ENCODE assay signal across 1 cellular context in genomic region chr3:46923559-46924350, GRCh38.
TF ChIP-seq lines count a peak whose summit lies in the region.

No MANE protein-coding gene starts in this region.

TF ChIP-seq in HepG2, 621 proteins besides CTCF, POLR2A, EP300 and RAD21 (continued from another document and continues in another):
- TF ChIP-seq, protein P1, sequence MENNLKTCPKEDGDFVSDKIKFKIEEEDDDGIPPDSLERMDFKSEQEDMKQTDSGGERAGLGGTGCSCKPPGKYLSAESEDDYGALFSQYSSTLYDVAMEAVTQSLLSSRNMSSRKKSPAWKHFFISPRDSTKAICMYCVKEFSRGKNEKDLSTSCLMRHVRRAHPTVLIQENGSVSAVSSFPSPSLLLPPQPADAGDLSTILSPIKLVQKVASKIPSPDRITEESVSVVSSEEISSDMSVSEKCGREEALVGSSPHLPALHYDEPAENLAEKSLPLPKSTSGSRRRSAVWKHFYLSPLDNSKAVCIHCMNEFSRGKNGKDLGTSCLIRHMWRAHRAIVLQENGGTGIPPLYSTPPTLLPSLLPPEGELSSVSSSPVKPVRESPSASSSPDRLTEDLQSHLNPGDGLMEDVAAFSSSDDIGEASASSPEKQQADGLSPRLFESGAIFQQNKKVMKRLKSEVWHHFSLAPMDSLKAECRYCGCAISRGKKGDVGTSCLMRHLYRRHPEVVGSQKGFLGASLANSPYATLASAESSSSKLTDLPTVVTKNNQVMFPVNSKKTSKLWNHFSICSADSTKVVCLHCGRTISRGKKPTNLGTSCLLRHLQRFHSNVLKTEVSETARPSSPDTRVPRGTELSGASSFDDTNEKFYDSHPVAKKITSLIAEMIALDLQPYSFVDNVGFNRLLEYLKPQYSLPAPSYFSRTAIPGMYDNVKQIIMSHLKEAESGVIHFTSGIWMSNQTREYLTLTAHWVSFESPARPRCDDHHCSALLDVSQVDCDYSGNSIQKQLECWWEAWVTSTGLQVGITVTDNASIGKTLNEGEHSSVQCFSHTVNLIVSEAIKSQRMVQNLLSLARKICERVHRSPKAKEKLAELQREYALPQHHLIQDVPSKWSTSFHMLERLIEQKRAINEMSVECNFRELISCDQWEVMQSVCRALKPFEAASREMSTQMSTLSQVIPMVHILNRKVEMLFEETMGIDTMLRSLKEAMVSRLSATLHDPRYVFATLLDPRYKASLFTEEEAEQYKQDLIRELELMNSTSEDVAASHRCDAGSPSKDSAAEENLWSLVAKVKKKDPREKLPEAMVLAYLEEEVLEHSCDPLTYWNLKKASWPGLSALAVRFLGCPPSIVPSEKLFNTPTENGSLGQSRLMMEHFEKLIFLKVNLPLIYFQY (CRISPR knock-in tag; IDR thresholded peaks at IDR 0.05; ENCODE audit: borderline replicate concordance) = no peak
- TF ChIP-seq ZNF205 (CRISPR knock-in tag; IDR thresholded peaks at IDR 0.05) = no peak
- peak; percentile 1; the same call in 1 of the 2 replicates for TF ChIP-seq SALL2 (CRISPR knock-in tag; IDR thresholded peaks at IDR 0.05)
- TF ChIP-seq, protein P2, sequence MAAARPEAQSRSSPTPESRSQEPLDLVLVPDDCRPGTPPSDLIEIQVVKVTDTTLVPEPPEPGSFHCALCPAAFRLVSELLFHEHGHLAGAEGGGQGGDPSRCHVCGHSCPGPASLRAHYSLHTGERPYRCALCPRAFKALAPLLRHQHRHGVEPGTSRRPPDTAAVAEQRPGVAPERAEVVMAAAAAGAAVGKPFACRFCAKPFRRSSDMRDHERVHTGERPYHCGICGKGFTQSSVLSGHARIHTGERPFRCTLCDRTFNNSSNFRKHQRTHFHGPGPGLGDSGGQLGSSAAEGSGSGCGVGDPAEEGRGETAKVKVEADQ (CRISPR knock-in tag; IDR thresholded peaks at IDR 0.05; ENCODE audit: borderline replicate concordance) = no peak
- TF ChIP-seq ZNF850 (CRISPR knock-in tag; conservative IDR thresholded peaks at IDR 0.05) = no peak
- TF ChIP-seq RFXANK (CRISPR knock-in tag; IDR thresholded peaks at IDR 0.05) = no peak
- no peak for TF ChIP-seq ZNF431 (CRISPR knock-in tag; IDR thresholded peaks at IDR 0.05; ENCODE audit: borderline replicate concordance, low read depth)
- TF ChIP-seq, protein P3, sequence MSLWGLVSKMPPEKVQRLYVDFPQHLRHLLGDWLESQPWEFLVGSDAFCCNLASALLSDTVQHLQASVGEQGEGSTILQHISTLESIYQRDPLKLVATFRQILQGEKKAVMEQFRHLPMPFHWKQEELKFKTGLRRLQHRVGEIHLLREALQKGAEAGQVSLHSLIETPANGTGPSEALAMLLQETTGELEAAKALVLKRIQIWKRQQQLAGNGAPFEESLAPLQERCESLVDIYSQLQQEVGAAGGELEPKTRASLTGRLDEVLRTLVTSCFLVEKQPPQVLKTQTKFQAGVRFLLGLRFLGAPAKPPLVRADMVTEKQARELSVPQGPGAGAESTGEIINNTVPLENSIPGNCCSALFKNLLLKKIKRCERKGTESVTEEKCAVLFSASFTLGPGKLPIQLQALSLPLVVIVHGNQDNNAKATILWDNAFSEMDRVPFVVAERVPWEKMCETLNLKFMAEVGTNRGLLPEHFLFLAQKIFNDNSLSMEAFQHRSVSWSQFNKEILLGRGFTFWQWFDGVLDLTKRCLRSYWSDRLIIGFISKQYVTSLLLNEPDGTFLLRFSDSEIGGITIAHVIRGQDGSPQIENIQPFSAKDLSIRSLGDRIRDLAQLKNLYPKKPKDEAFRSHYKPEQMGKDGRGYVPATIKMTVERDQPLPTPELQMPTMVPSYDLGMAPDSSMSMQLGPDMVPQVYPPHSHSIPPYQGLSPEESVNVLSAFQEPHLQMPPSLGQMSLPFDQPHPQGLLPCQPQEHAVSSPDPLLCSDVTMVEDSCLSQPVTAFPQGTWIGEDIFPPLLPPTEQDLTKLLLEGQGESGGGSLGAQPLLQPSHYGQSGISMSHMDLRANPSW (CRISPR knock-in tag; IDR thresholded peaks at IDR 0.05; ENCODE audit: borderline replicate concordance) = no peak
- no peak for TF ChIP-seq SIX4 (CRISPR knock-in tag; IDR thresholded peaks at IDR 0.05)
- 0 out of 2 replicates have a peak, but pooled peaks have one; percentile 29 for TF ChIP-seq ZNF280B (CRISPR knock-in tag; IDR thresholded peaks at IDR 0.05; ENCODE audit: borderline replicate concordance)
- TF ChIP-seq MYC (CRISPR knock-in tag; IDR thresholded peaks at IDR 0.05; ENCODE audit: borderline replicate concordance) = no peak
- TF ChIP-seq, protein P4, sequence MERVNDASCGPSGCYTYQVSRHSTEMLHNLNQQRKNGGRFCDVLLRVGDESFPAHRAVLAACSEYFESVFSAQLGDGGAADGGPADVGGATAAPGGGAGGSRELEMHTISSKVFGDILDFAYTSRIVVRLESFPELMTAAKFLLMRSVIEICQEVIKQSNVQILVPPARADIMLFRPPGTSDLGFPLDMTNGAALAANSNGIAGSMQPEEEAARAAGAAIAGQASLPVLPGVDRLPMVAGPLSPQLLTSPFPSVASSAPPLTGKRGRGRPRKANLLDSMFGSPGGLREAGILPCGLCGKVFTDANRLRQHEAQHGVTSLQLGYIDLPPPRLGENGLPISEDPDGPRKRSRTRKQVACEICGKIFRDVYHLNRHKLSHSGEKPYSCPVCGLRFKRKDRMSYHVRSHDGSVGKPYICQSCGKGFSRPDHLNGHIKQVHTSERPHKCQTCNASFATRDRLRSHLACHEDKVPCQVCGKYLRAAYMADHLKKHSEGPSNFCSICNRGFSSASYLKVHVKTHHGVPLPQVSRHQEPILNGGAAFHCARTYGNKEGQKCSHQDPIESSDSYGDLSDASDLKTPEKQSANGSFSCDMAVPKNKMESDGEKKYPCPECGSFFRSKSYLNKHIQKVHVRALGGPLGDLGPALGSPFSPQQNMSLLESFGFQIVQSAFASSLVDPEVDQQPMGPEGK (CRISPR knock-in tag; IDR thresholded peaks at IDR 0.05) = peak; percentile 52
- no peak for TF ChIP-seq JARID2 (CRISPR knock-in tag; IDR thresholded peaks at IDR 0.05; ENCODE audit: insufficient replicate concordance)
- peak; percentile 96 for TF ChIP-seq ZBTB38 (CRISPR knock-in tag; IDR thresholded peaks at IDR 0.05)
- TF ChIP-seq IRF2 (CRISPR knock-in tag; IDR thresholded peaks at IDR 0.05) = no peak
- TF ChIP-seq ZNF441 (CRISPR knock-in tag; IDR thresholded peaks at IDR 0.05; ENCODE audit: borderline replicate concordance) = no peak
- TF ChIP-seq, protein P5, sequence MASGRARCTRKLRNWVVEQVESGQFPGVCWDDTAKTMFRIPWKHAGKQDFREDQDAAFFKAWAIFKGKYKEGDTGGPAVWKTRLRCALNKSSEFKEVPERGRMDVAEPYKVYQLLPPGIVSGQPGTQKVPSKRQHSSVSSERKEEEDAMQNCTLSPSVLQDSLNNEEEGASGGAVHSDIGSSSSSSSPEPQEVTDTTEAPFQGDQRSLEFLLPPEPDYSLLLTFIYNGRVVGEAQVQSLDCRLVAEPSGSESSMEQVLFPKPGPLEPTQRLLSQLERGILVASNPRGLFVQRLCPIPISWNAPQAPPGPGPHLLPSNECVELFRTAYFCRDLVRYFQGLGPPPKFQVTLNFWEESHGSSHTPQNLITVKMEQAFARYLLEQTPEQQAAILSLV (CRISPR knock-in tag; IDR thresholded peaks at IDR 0.05; ENCODE audit: borderline replicate concordance) = peak; percentile 59; the same call in 1 of the 2 replicates
- 0 out of 2 replicates have a peak, but pooled peaks have one; percentile 11 for TF ChIP-seq TBX2 (CRISPR knock-in tag; IDR thresholded peaks at IDR 0.05; ENCODE audit: borderline replicate concordance)
- no peak for TF ChIP-seq MIXL1 (CRISPR knock-in tag; IDR thresholded peaks at IDR 0.05)
- TF ChIP-seq FOSL2 (CRISPR knock-in tag; IDR thresholded peaks at IDR 0.05) = 0 out of 2 replicates have a peak, but pooled peaks have one; percentile 25
- TF ChIP-seq ZNF7 (CRISPR knock-in tag; IDR thresholded peaks at IDR 0.05) = no peak
- TF ChIP-seq, protein P6, sequence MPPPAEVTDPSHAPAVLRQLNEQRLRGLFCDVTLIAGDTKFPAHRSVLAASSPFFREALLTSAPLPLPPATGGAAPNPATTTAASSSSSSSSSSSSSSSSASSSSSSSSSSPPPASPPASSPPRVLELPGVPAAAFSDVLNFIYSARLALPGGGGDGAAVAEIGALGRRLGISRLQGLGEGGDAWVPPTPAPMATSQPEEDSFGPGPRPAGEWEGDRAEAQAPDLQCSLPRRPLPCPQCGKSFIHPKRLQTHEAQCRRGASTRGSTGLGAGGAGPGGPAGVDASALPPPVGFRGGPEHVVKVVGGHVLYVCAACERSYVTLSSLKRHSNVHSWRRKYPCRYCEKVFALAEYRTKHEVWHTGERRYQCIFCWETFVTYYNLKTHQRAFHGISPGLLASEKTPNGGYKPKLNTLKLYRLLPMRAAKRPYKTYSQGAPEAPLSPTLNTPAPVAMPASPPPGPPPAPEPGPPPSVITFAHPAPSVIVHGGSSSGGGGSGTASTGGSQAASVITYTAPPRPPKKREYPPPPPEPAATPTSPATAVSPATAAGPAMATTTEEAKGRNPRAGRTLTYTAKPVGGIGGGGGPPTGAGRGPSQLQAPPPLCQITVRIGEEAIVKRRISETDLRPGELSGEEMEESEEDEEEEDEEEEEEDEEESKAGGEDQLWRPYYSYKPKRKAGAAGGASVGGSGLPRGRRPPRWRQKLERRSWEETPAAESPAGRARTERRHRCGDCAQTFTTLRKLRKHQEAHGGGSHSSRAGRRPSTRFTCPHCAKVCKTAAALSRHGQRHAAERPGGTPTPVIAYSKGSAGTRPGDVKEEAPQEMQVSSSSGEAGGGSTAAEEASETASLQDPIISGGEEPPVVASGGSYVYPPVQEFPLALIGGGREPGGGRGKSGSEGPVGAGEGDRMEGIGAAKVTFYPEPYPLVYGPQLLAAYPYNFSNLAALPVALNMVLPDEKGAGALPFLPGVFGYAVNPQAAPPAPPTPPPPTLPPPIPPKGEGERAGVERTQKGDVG (CRISPR knock-in tag; IDR thresholded peaks at IDR 0.05; ENCODE audit: borderline replicate concordance) = 0 out of 2 replicates have a peak, but pooled peaks have one; percentile 51
- TF ChIP-seq RFX3 (CRISPR knock-in tag; IDR thresholded peaks at IDR 0.05) = no peak
- no peak for TF ChIP-seq LCORL (IDR thresholded peaks at IDR 0.05)
- TF ChIP-seq LCORL (CRISPR knock-in tag; IDR thresholded peaks at IDR 0.05) = no peak
- no peak for TF ChIP-seq ZNF33B (CRISPR knock-in tag; IDR thresholded peaks at IDR 0.05)
- TF ChIP-seq ZNF230 (CRISPR knock-in tag; IDR thresholded peaks at IDR 0.05) = no peak
- TF ChIP-seq ZBTB43 (CRISPR knock-in tag; conservative IDR thresholded peaks at IDR 0.05) = no peak
- TF ChIP-seq ZNF576 (CRISPR knock-in tag; IDR thresholded peaks at IDR 0.05) = no peak
- peak; percentile 89 for TF ChIP-seq STAG1 (CRISPR knock-in tag; IDR thresholded peaks at IDR 0.05)
- no peak for TF ChIP-seq HINFP (CRISPR knock-in tag; IDR thresholded peaks at IDR 0.05; ENCODE audit: low read depth)
- TF ChIP-seq ARID2 (CRISPR knock-in tag; IDR thresholded peaks at IDR 0.05; ENCODE audit: borderline replicate concordance) = no peak
- TF ChIP-seq, protein P7, sequence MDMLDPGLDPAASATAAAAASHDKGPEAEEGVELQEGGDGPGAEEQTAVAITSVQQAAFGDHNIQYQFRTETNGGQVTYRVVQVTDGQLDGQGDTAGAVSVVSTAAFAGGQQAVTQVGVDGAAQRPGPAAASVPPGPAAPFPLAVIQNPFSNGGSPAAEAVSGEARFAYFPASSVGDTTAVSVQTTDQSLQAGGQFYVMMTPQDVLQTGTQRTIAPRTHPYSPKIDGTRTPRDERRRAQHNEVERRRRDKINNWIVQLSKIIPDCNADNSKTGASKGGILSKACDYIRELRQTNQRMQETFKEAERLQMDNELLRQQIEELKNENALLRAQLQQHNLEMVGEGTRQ (IDR thresholded peaks at IDR 0.05; ENCODE audit: low read depth, low read length) = no peak
- TF ChIP-seq, protein P7 (CRISPR knock-in tag; IDR thresholded peaks at IDR 0.05; ENCODE audit: borderline replicate concordance) = no peak
